In the genomic region with DNA sequence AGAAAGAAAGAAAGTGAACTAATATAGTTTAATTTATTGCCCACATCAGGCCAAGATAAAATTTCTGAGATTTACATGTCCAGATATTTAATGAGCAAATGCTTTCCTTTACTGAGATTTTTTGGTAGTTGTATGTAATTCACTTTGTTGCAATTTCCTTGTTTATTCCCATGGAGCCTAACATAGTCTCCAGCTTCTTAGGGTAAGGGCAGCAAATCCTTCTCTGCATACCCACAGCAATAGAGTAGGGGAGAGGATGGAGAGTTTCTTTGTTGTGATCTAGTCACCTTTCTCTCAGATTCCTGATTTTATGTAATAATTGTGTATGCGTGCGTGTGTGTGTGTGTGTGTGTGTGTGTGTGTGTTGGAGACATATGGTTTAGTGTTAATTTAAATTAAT, we compare ENCODE assay signal across 23 cellular contexts. TPM values are rescaled to one million over a fixed set of nuclear protein-coding genes. Genes with fewer than 3 reads are reported as not detected.
DNase-seq lines count a peak whose midpoint lies in the region; ATAC-seq, FAIRE-seq and TF ChIP-seq lines count a peak whose summit lies in the region.
"Had no signal": no experiment of that assay in that cellular context is flagged by ENCODE, and none has a peak within 500 bp of the region (broad histone marks: within the 10 kb centered on the region; RNA-seq: fewer than 3 reads in every experiment).

No MANE protein-coding gene starts in this region.

- intact Hi-C loops in right lobe of liver (cut with DNase I) = no loop called here

- no peaks in the 10 kb centered on the region for H3K9me3 ChIP-seq in HUES48 (ENCODE audit: control insufficient read depth, insufficient read depth, low read length)
- H3K9me3 ChIP-seq in astrocyte (ENCODE audit: insufficient read depth, low read depth, low read length) = no peaks in the 10 kb centered on the region
- no peaks in the 10 kb centered on the region for H3K9me3 ChIP-seq in iPS-15b (ENCODE audit: control insufficient read depth, insufficient read depth, low read length)
- no peaks in the 10 kb centered on the region for H3K9me3 ChIP-seq in neural progenitor cell (ENCODE audit: low read depth)
- H3K9me3 ChIP-seq in SJCRH30 (replicated peaks) = no peaks in the 10 kb centered on the region
- H3K9me3 ChIP-seq in right lobe of liver = no peaks in the 10 kb centered on the region
- H3K9me3 ChIP-seq: A549, BE2C, HAP-1 had no signal

- no peak for FAIRE-seq in astrocyte (lab: Jason Lieb, UNC)
- FAIRE-seq: A549, GM19239 had no signal

- H3K4me2 ChIP-seq in astrocyte (ENCODE audit: low read length) (no peak overlapping the region), neural progenitor cell (peak overlapping the region; percentile 87)
- H3K4me2 ChIP-seq: A549 had no signal

- no peak overlapping the region for H3K27ac Mint-ChIP-seq in astrocyte (ENCODE audit: unreplicated experiment)
- H3K27ac Mint-ChIP-seq in neural progenitor cell = peak overlapping the region; percentile 87
- H3K27ac Mint-ChIP-seq: IgD-negative memory B cell had no signal

- TF ChIP-seq POLR2A in right lobe of liver (IDR thresholded peaks at IDR 0.05) = no peak

- H4K20me1 ChIP-seq in astrocyte (ENCODE audit: insufficient read depth, low read length) (no peaks in the 10 kb centered on the region), neural progenitor cell (ENCODE audit: low read depth) (no peaks in the 10 kb centered on the region)

- H3K4me3 ChIP-seq in HUES48 (ENCODE audit: low read depth, low read length) = peak overlapping the region; percentile 59
- H3K4me3 ChIP-seq in astrocyte (ENCODE audit: insufficient read depth, low read depth, low read length) = no peak overlapping the region
- peak overlapping the region; percentile 43 for H3K4me3 ChIP-seq in iPS-15b (ENCODE audit: low read depth, low read length)
- peak overlapping the region; percentile 50 for H3K4me3 ChIP-seq in neural progenitor cell
- H3K4me3 ChIP-seq in SJCRH30 = no peak overlapping the region
- H3K4me3 ChIP-seq in right lobe of liver = no peak overlapping the region
- H3K4me3 ChIP-seq: A549, HAP-1, SK-N-MC had no signal

- peaks cover 39% of the 10 kb centered on the region for H3K36me3 ChIP-seq in HUES48 (ENCODE audit: control insufficient read depth, insufficient read depth, low read length)
- H3K36me3 ChIP-seq in astrocyte (ENCODE audit: insufficient read depth, low read length) = no peaks in the 10 kb centered on the region
- H3K36me3 ChIP-seq in iPS-15b (ENCODE audit: control insufficient read depth, insufficient read depth, low read length) = peaks cover 9% of the 10 kb centered on the region
- H3K36me3 ChIP-seq in neural progenitor cell = no peaks in the 10 kb centered on the region
- H3K36me3 ChIP-seq in SJCRH30 = no peaks in the 10 kb centered on the region
- no peaks in the 10 kb centered on the region for H3K36me3 ChIP-seq in right lobe of liver
- H3K36me3 ChIP-seq: BE2C, HAP-1 had no signal

- TF ChIP-seq CTCF in astrocyte (IDR thresholded peaks at IDR 0.05; ENCODE audit: insufficient read depth, low read depth, low read length) = no peak
- no peak for TF ChIP-seq CTCF in neural progenitor cell (IDR thresholded peaks at IDR 0.05)
- TF ChIP-seq CTCF in right lobe of liver (IDR thresholded peaks at IDR 0.05) = no peak

- WGBS in right lobe of liver (ENCODE audit: insufficient coverage, low coverage, low lambda C conversion rate, missing lambda C conversion rate) = 76% methylated on average over 2 of the region's 2 CpGs

- peaks cover 32% of the 10 kb centered on the region for H3K4me1 Mint-ChIP-seq in astrocyte (ENCODE audit: low read depth, unreplicated experiment)
- H3K4me1 Mint-ChIP-seq in neural progenitor cell = peaks cover 69% of the 10 kb centered on the region

- H2AFZ ChIP-seq in astrocyte (ENCODE audit: low read depth, low read length) = no peak overlapping the region
- H2AFZ ChIP-seq in neural progenitor cell (replicated peaks) = no peak overlapping the region

- H3K4me3 Mint-ChIP-seq in astrocyte (ENCODE audit: unreplicated experiment) = peak overlapping the region; percentile 61
- peak overlapping the region; percentile 69 for H3K4me3 Mint-ChIP-seq in neural progenitor cell
- H3K4me3 Mint-ChIP-seq: IgD-negative memory B cell had no signal

- DNase-seq in astrocyte (ENCODE audit: low read depth) = no peak
- peak; percentile 28 for DNase-seq in neural progenitor cell (ENCODE audit: low spot score)
- DNase-seq in OCI-M2 (lab: John Stamatoyannopoulos, UW; ENCODE audit: unreplicated experiment) = no peak
- DNase-seq in SJCRH30 = no peak
- DNase-seq in right lobe of liver = no peak
- DNase-seq: BE2C, EL, MV-4-11, NCI-H1694, NCI-H2171, NCI-H345, NCI-H524 treated with DMSO at 0.1 percent for 48 hours had no signal

- H3K36me3 Mint-ChIP-seq in astrocyte (ENCODE audit: low read depth, unreplicated experiment) (no peaks in the 10 kb centered on the region), neural progenitor cell (peaks cover 4% of the 10 kb centered on the region)
- H3K36me3 Mint-ChIP-seq: IgD-negative memory B cell had no signal

- H3K9me3 Mint-ChIP-seq in astrocyte (ENCODE audit: unreplicated experiment) = no peaks in the 10 kb centered on the region
- H3K9me3 Mint-ChIP-seq in neural progenitor cell = no peaks in the 10 kb centered on the region

- peaks cover 51% of the 10 kb centered on the region for H3K4me1 ChIP-seq in HUES48 (ENCODE audit: control insufficient read depth, insufficient read depth, low read length)
- peaks cover 23% of the 10 kb centered on the region for H3K4me1 ChIP-seq in astrocyte (ENCODE audit: insufficient read depth, low read length)
- H3K4me1 ChIP-seq in iPS-15b (ENCODE audit: control insufficient read depth, insufficient read depth, low read length) = peaks cover 15% of the 10 kb centered on the region
- peaks cover 73% of the 10 kb centered on the region for H3K4me1 ChIP-seq in neural progenitor cell
- 0 out of 2 replicates have a peak, but pooled peaks cover 6% of the 10 kb centered on the region for H3K4me1 ChIP-seq in SJCRH30
- H3K4me1 ChIP-seq in right lobe of liver = no peaks in the 10 kb centered on the region

- H3K9ac ChIP-seq in HUES48 (ENCODE audit: low read depth, low read length) (peak overlapping the region; percentile 27), astrocyte (ENCODE audit: low read length) (no peak overlapping the region), iPS-15b (ENCODE audit: low read depth, low read length) (peak overlapping the region; percentile 9), neural progenitor cell (no peak overlapping the region)

- no peaks in the 10 kb centered on the region for H3K27me3 Mint-ChIP-seq in astrocyte (ENCODE audit: low read depth, unreplicated experiment)
- peaks cover 3% of the 10 kb centered on the region for H3K27me3 Mint-ChIP-seq in neural progenitor cell (ENCODE audit: insufficient read depth, low read depth)
- H3K27me3 Mint-ChIP-seq: IgD-negative memory B cell had no signal

- H3K27ac ChIP-seq in HUES48 (ENCODE audit: low read depth, low read length) (peak overlapping the region; percentile 92), astrocyte (ENCODE audit: low read depth, low read length) (no peak overlapping the region), neural progenitor cell (peak overlapping the region; percentile 98), SJCRH30 (no peak overlapping the region), right lobe of liver (no peak overlapping the region)
- H3K27ac ChIP-seq: A549, HL-60, SK-N-MC had no signal

- H3K79me2 ChIP-seq in astrocyte (ENCODE audit: insufficient read depth, low read length) = no peaks in the 10 kb centered on the region
- peaks cover 90% of the 10 kb centered on the region for H3K79me2 ChIP-seq in neural progenitor cell (ENCODE audit: low read depth)

- H3F3A ChIP-seq in neural progenitor cell (ENCODE audit: low read depth) = peaks cover 81% of the 10 kb centered on the region

- no peak for ATAC-seq in GM21529 (IDR thresholded peaks at IDR 0.05; ENCODE audit: unreplicated experiment)
- ATAC-seq in right lobe of liver = no peak
- ATAC-seq: A549, Right ventricle myocardium inferior had no signal

- H3K27me3 ChIP-seq in HUES48 (ENCODE audit: control insufficient read depth, insufficient read depth, low read length) (no peaks in the 10 kb centered on the region), astrocyte (ENCODE audit: insufficient read depth, low read length) (no peaks in the 10 kb centered on the region), iPS-15b (ENCODE audit: control insufficient read depth, insufficient read depth, low read length) (no peaks in the 10 kb centered on the region), neural progenitor cell (no peaks in the 10 kb centered on the region), SJCRH30 (0 out of 2 replicates have a peak, but pooled peaks cover 5% of the 10 kb centered on the region), right lobe of liver (no peaks in the 10 kb centered on the region)
- H3K27me3 ChIP-seq: BE2C had no signal

RNA-seq across cellular contexts. Expression of a gene that starts 51.6 kb away (rescaled TPM):
- total RNA-seq in astrocyte (197 and 198 TPM in 2 replicates), neural progenitor cell (ENCODE audit: low replicate concordance) (414 and 462 TPM in 2 replicates), right lobe of liver (1 to 10 TPM; 1.4 to 3.8 (median 2.3) TPM)
- total RNA-seq in SJCRH30 (2014; rRNA removed; shearing (Covaris generic)) = 42.2 and 42.7 TPM in 2 replicates
- total RNA-seq: OCI-LY7 had no signal

Comparison
In these comparisons a context has a peak if more than half of its experiments do, and no peak if none do; other contexts are left out.
1. H3K27ac ChIP-seq: peak in HUES48 (single experiment) and neural progenitor cell (single experiment); none in astrocyte (single experiment), SJCRH30 (single experiment) and right lobe of liver (0 of 3).
2. H3K4me3 ChIP-seq: peak in HUES48 (single experiment), iPS-15b (single experiment) and neural progenitor cell (single experiment); none in astrocyte (single experiment), SJCRH30 (single experiment) and right lobe of liver (0 of 3).
3. H3K9ac ChIP-seq: peak in HUES48 (single experiment) and iPS-15b (single experiment); none in astrocyte (single experiment) and neural progenitor cell (single experiment).